8 cellular contexts compared by ENCODE assay signal in genomic region chr12:10614056-10614370, GRCh38. TPM values are rescaled to one million over a fixed set of nuclear protein-coding genes. Genes with fewer than 3 reads are reported as not detected.
A peak's percentile ranks its signal among the peaks of the same experiment; 100 is the strongest.
DNase-seq lines count a peak whose midpoint lies in the region; ATAC-seq and TF ChIP-seq lines count a peak whose summit lies in the region.

No MANE protein-coding gene starts in this region.

- DNase-seq in NCI-H69 (lab: John Stamatoyannopoulos, UW) (peak; percentile 18), epithelial cell of proximal tubule (ENCODE audit: low read depth) (no peak), prostate gland (ENCODE audit: low spot score) (no peak), NCI-H82 treated with DMSO at 0.1 percent for 48 hours (lab: John Stamatoyannopoulos, UW; ENCODE audit: unreplicated experiment) (no peak), anterior cingulate cortex (lab: John Stamatoyannopoulos, UW) (no peak)
- no peak for DNase-seq in stimulated activated CD4-positive, alpha-beta T cell treated with anti-CD3 and anti-CD28 coated beads, Interleukin-1b, Interleukin-23, amount 100 ng/mL, for 48 hours
- no peak for DNase-seq in stimulated activated naive CD4-positive, alpha-beta T cell (lab: John Stamatoyannopoulos, UW)

- intact Hi-C loops in prostate gland (cut with DNase I) = loop anchor here (5.0 kb wide), 3 partner anchors 108 to 252 kb away; partner anchors contain the start of gene YBX3

- no peaks in the 10 kb centered on the region for H3K4me1 ChIP-seq in prostate gland (replicated peaks)

- no peak for TF ChIP-seq POLR2A in prostate gland (IDR thresholded peaks at IDR 0.05)

- TF ChIP-seq CTCF in epithelial cell of proximal tubule (conservative IDR thresholded peaks at IDR 0.05; ENCODE audit: low read depth, low read length) (no peak), prostate gland (IDR thresholded peaks at IDR 0.05) (no peak)

- peak overlapping the region; percentile 78 to 88 for H3K27ac ChIP-seq in prostate gland

- peak; percentile 6 for ATAC-seq in GM18870 (IDR thresholded peaks at IDR 0.05; ENCODE audit: unreplicated experiment)

- H3K9me3 ChIP-seq in prostate gland = no peaks in the 10 kb centered on the region

- 19% methylated on average over 4 of the region's 4 CpGs for WGBS in prostate gland

- peak overlapping the region; percentile 81 for H3K4me3 ChIP-seq in epithelial cell of proximal tubule (ENCODE audit: low read depth, low read length)
- peak overlapping the region; percentile 47 to 71 for H3K4me3 ChIP-seq in prostate gland

- H3K36me3 ChIP-seq in prostate gland = no peaks in the 10 kb centered on the region

- H3K27me3 ChIP-seq in prostate gland (replicated peaks; ENCODE audit: insufficient read depth) = no peaks in the 10 kb centered on the region

RNA-seq across cellular contexts. Expression of gene MAGOHB, which starts 0.6 kb away (rescaled TPM):
- total RNA-seq in epithelial cell of proximal tubule (30.8 and 35.8 TPM in 2 replicates), prostate gland (10 to 100 TPM; 24.2 to 24.8 TPM)

RNA-seq across cellular contexts. Expression of gene STYK1, which starts 59.8 kb away (rescaled TPM):
- 2.5 and 4.6 TPM in 2 replicates for total RNA-seq in epithelial cell of proximal tubule
- total RNA-seq in prostate gland = 10 to 100 TPM in 1 of 2 donors, 1 to 10 TPM in 1; 9.5 to 39.7 TPM
